Comparison of ENCODE assay signal across 9 cellular contexts in the genomic region with DNA sequence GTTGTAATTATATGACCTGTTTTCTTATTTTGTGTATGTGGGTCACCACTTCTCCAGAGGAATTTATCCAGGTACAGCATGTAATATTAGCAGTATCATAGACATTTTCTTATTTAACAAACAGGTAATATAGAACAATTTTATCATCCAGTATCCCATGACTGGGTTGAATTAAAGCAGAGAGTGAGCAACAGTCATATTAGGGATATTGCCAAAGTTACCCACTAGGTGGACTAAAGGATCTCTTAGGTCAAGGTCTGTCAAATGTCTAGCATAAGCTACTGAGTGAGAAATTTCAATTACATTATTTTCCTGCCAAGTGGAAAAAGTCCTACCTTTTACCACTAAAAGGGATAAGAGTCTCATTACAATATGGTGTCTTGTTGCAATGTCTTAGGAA.
A peak's percentile ranks its signal among the peaks of the same experiment; 100 is the strongest.
DNase-seq lines count a peak whose midpoint lies in the region; ATAC-seq and TF ChIP-seq lines count a peak whose summit lies in the region.
"Had no signal": no experiment of that assay in that cellular context is flagged by ENCODE, and none has a peak within 500 bp of the region (broad histone marks: within the 10 kb centered on the region; RNA-seq: fewer than 3 reads in every experiment).

No MANE protein-coding gene starts in this region.

- TF ChIP-seq CTCF in Peyer's patch (IDR thresholded peaks at IDR 0.05) = peak in 4 of 6 experiments; percentile 9 to 26 (median 16)
- TF ChIP-seq CTCF in heart left ventricle (IDR thresholded peaks at IDR 0.05) = peak in 5 of 12 donors; percentile 8 to 29 (median 15)

- TF ChIP-seq POLR2A in Peyer's patch (IDR thresholded peaks at IDR 0.05) = no peak
- TF ChIP-seq POLR2A in heart left ventricle (IDR thresholded peaks at IDR 0.05) = no peak

- H3K36me3 ChIP-seq in Peyer's patch = no peaks in the 10 kb centered on the region
- H3K36me3 ChIP-seq in heart left ventricle = no peaks in the 10 kb centered on the region
- H3K36me3 ChIP-seq: BLaER1 treated with 17β-estradiol and CSF1 and Interleukin-3, amounts not matched to agents 10 nM and 100 nM had no signal

- DNase-seq in NCI-H345 (lab: John Stamatoyannopoulos, UW) (peak; percentile 31), NCI-H345 treated with DMSO at 0.1 percent for 48 hours (lab: John Stamatoyannopoulos, UW; ENCODE audit: unreplicated experiment) (no peak), HT-29 (ENCODE audit: low spot score) (peak; percentile 23), Peyer's patch (no peak), kidney tubule cell (ENCODE audit: low spot score) (peak; percentile 36), heart left ventricle (no peak)
- no peak for DNase-seq in activated CD4-positive, alpha-beta T cell treated with anti-CD3 and anti-CD28 coated beads for 48 hours

- H3K4me1 ChIP-seq in Peyer's patch = no peaks in the 10 kb centered on the region
- no peaks in the 10 kb centered on the region for H3K4me1 ChIP-seq in heart left ventricle
- H3K4me1 ChIP-seq: BLaER1 treated with 17β-estradiol and CSF1 and Interleukin-3, amounts not matched to agents 10 nM and 100 nM had no signal

- H3K27ac ChIP-seq in Peyer's patch = no peak overlapping the region
- no peak overlapping the region for H3K27ac ChIP-seq in heart left ventricle
- H3K27ac ChIP-seq: BLaER1 treated with 17β-estradiol and CSF1 and Interleukin-3, amounts not matched to agents 10 nM and 100 nM had no signal

- no peaks in the 10 kb centered on the region for H3K9me3 ChIP-seq in Peyer's patch
- H3K9me3 ChIP-seq in heart left ventricle = no peaks in the 10 kb centered on the region

- intact Hi-C loops in heart left ventricle (cut with DNase I) = no loop called here

- no peak for ATAC-seq in GM19324 (IDR thresholded peaks at IDR 0.05; ENCODE audit: low FRiP score, unreplicated experiment)
- no peak for ATAC-seq in heart left ventricle

- H3K4me3 ChIP-seq in Peyer's patch = no peak overlapping the region
- no peak overlapping the region for H3K4me3 ChIP-seq in heart left ventricle
- H3K4me3 ChIP-seq: BLaER1 treated with 17β-estradiol and CSF1 and Interleukin-3, amounts not matched to agents 10 nM and 100 nM had no signal

- no peaks in the 10 kb centered on the region for H3K27me3 ChIP-seq in Peyer's patch
- no peaks in the 10 kb centered on the region for H3K27me3 ChIP-seq in heart left ventricle
- H3K27me3 ChIP-seq: BLaER1 treated with 17β-estradiol and CSF1 and Interleukin-3, amounts not matched to agents 10 nM and 100 nM had no signal

Comparison
In these comparisons a context has a peak if more than half of its experiments do, and no peak if none do; other contexts are left out.
1. DNase-seq: peak in NCI-H345 (single experiment), HT-29 (single experiment) and kidney tubule cell (single experiment); none in NCI-H345 treated with DMSO at 0.1 percent for 48 hours (single experiment), Peyer's patch (0 of 3), activated CD4-positive, alpha-beta T cell treated with anti-CD3 and anti-CD28 coated beads for 48 hours (single experiment) and heart left ventricle (0 of 5).